1 cellular context compared by ENCODE assay signal in the genomic region with DNA sequence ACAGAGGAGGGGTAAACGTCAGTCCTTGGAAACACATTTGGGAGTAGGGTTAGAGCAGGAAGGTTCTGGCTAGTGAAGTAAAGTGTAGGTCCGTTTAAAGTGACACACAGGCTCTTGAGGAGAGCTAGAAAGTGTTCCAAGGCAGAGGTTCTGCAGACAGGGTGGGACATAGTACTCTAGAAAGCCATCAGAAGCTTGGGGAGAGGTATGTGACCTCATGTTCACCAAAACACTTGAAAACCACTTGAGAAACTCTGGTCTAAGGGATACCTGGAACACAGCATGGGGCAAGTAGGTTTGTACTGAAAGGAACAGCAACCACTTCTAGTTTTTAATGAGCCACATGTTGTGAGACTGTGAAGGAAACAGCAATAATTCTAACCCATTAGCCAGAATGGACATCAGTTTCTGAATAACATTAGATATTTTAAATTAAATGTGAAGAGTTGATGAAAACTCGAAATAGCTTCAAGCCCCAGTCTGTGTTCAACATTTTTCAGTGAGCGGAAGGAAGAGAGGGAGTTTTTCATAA.
TF ChIP-seq lines count a peak whose summit lies in the region.

No MANE protein-coding gene starts in this region.

TF ChIP-seq in H1, 55 proteins besides CTCF, POLR2A, EP300 and RAD21 (continued from another document):
- TF ChIP-seq CBX5 (IDR thresholded peaks at IDR 0.05; ENCODE audit: low read depth, low read length) (no peak), SIX5 (IDR thresholded peaks at IDR 0.05; ENCODE audit: low read depth, low read length) (no peak), EZH2 (IDR thresholded peaks at IDR 0.05; ENCODE audit: low read depth, low read length, severe bottlenecking) (no peak), NANOG (IDR thresholded peaks at IDR 0.05; ENCODE audit: insufficient read depth, low read depth, low read length, poor library complexity, severe bottlenecking) (no peak), TBP (IDR thresholded peaks at IDR 0.05; ENCODE audit: low read depth, low read length) (no peak), BACH1 (IDR thresholded peaks at IDR 0.05; ENCODE audit: low read length) (no peak), SIN3A (conservative IDR thresholded peaks at IDR 0.05 in 1 of 2, IDR thresholded peaks at IDR 0.05 in 1 of 2; ENCODE audit: low read depth in 1 of 2, low read length in 2 of 2) (no peak), GABPA (IDR thresholded peaks at IDR 0.05; ENCODE audit: borderline replicate concordance, insufficient read depth, low read length) (no peak), KDM1A (IDR thresholded peaks at IDR 0.05; ENCODE audit: borderline replicate concordance, low read length) (no peak), SP1 (IDR thresholded peaks at IDR 0.05; ENCODE audit: low read depth, low read length) (no peak), SUZ12 (IDR thresholded peaks at IDR 0.05; ENCODE audit: low read length) (no peak), CREB1 (IDR thresholded peaks at IDR 0.05) (no peak)
- TF ChIP-seq, protein P1, sequence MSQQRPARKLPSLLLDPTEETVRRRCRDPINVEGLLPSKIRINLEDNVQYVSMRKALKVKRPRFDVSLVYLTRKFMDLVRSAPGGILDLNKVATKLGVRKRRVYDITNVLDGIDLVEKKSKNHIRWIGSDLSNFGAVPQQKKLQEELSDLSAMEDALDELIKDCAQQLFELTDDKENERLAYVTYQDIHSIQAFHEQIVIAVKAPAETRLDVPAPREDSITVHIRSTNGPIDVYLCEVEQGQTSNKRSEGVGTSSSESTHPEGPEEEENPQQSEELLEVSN (IDR thresholded peaks at IDR 0.05) = no peak
- TF ChIP-seq, protein P2, sequence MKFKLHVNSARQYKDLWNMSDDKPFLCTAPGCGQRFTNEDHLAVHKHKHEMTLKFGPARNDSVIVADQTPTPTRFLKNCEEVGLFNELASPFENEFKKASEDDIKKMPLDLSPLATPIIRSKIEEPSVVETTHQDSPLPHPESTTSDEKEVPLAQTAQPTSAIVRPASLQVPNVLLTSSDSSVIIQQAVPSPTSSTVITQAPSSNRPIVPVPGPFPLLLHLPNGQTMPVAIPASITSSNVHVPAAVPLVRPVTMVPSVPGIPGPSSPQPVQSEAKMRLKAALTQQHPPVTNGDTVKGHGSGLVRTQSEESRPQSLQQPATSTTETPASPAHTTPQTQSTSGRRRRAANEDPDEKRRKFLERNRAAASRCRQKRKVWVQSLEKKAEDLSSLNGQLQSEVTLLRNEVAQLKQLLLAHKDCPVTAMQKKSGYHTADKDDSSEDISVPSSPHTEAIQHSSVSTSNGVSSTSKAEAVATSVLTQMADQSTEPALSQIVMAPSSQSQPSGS (IDR thresholded peaks at IDR 0.05; ENCODE audit: low read length) = no peak
